In genomic region chr12:132639996-132640520, GRCh38 we compare ENCODE assay signal across 29 cellular contexts. TPM values are rescaled to one million over a fixed set of nuclear protein-coding genes. Genes with fewer than 3 reads are reported as not detected.
DNase-seq lines count a peak whose midpoint lies in the region; ATAC-seq, FAIRE-seq and TF ChIP-seq lines count a peak whose summit lies in the region.
"Had no signal": no experiment of that assay in that cellular context is flagged by ENCODE, and none has a peak within 500 bp of the region (broad histone marks: within the 10 kb centered on the region; RNA-seq: fewer than 3 reads in every experiment).

No MANE protein-coding gene starts in this region.

- H3F3A ChIP-seq in neural progenitor cell (ENCODE audit: low read depth) = peaks cover 14% of the 10 kb centered on the region

- peak; percentile 19 for ATAC-seq in stimulated activated naive CD8-positive, alpha-beta T cell treated with anti-CD3 and anti-CD28 coated beads, Interleukin-15, amount 100 ng/mL, for 72 hours
- ATAC-seq in stimulated activated naive CD8-positive, alpha-beta T cell treated with anti-CD3 and anti-CD28 coated beads, Interleukin-15, Interleukin-2, amounts not matched to agents 100 U/mL and 50 U/mL, for 24 hours = no peak
- ATAC-seq in K562 (no peak), HG02623 (IDR thresholded peaks at IDR 0.05; ENCODE audit: unreplicated experiment) (no peak)
- ATAC-seq: CD8-positive, alpha-beta T cell; GM12878; Panc1 had no signal

- no peak overlapping the region for H3K27ac ChIP-seq in K562 (ENCODE audit: extremely low read depth, low read depth, low read length)
- H3K27ac ChIP-seq in neural progenitor cell = no peak overlapping the region
- H3K27ac ChIP-seq: A549, C4-2B, GM23248, KMS-11 had no signal

- CTCF ChIA-PET in K562 (lab: Yijun Ruan, JAX; ENCODE audit: low intra/inter-chr PET ratio) = interaction anchor here (0.6 kb wide), 1 partner anchor 22 kb away, joined by 4 read pairs; no protein-coding TSS in a partner anchor

- no peaks in the 10 kb centered on the region for H3K27me3 Mint-ChIP-seq in stimulated activated naive CD8-positive, alpha-beta T cell treated with anti-CD3 and anti-CD28 coated beads, Interleukin-15, amount 100 ng/mL, for 72 hours
- peaks cover 6% of the 10 kb centered on the region for H3K27me3 Mint-ChIP-seq in neural progenitor cell (ENCODE audit: insufficient read depth, low read depth)

- H3K9me3 ChIP-seq in K562 (replicated peaks; ENCODE audit: control insufficient read depth, insufficient read depth, low read depth, low read length) (no peaks in the 10 kb centered on the region), neural progenitor cell (ENCODE audit: low read depth) (no peaks in the 10 kb centered on the region)
- H3K9me3 ChIP-seq: A549, SK-N-SH had no signal

- H2AFZ ChIP-seq in K562 (ENCODE audit: low read depth, low read length) (no peak overlapping the region), neural progenitor cell (replicated peaks) (no peak overlapping the region)
- H2AFZ ChIP-seq: GM23248 had no signal

- peaks cover 43% of the 10 kb centered on the region for H3K36me3 Mint-ChIP-seq in neural progenitor cell

- no peak for DNase-seq in stimulated activated naive CD8-positive, alpha-beta T cell treated with anti-CD3 and anti-CD28 coated beads, Interleukin-15, amount 100 ng/mL, for 72 hours
- DNase-seq in stimulated activated naive CD8-positive, alpha-beta T cell treated with anti-CD3 and anti-CD28 coated beads, Interleukin-15, Interleukin-2, amounts not matched to agents 100 U/mL and 50 U/mL, for 24 hours = no peak
- DNase-seq in K562 (ENCODE audit: extremely low read depth in 1 of 4, low spot score in 3 of 4) (no peak), neural progenitor cell (ENCODE audit: low spot score) (no peak), cerebellar cortex (ENCODE audit: low spot score) (no peak), RKO (ENCODE audit: low spot score) (no peak)
- DNase-seq: CD8-positive, alpha-beta T cell; DMS 273 treated with DMSO at 0.1 percent for 48 hours; DMS79; EL; GDM1; GM23248; H9; IMR-90; NCI-H1048; NCI-H1417; NCI-H1694 treated with DMSO at 0.1 percent for 48 hours; NCI-H2081; NCI-H2227 treated with DMSO at 0.1 percent for 48 hours; NCI-H526 treated with DMSO at 0.1 percent for 48 hours; SK-N-SH had no signal

- H4K20me1 ChIP-seq in K562 (replicated peaks; ENCODE audit: control insufficient read depth, insufficient read depth, low read length) (peaks cover 10% of the 10 kb centered on the region; the same call in 1 of the 2 replicates), neural progenitor cell (ENCODE audit: low read depth) (peaks cover 17% of the 10 kb centered on the region)

- no peak for FAIRE-seq in K562 (lab: Jason Lieb, UNC)
- FAIRE-seq: A549, GM12878 had no signal

- TF ChIP-seq CTCF in K562 (IDR thresholded peaks at IDR 0.05 in 2 of 3, conservative IDR thresholded peaks at IDR 0.05 in 1 of 3; ENCODE audit: insufficient read depth in 2 of 3, low read depth in 1 of 3, low read length in 3 of 3) (no peak), neural progenitor cell (IDR thresholded peaks at IDR 0.05) (no peak)

- H3K79me2 ChIP-seq in K562 (ENCODE audit: control insufficient read depth, insufficient read depth, low read length) (no peaks in the 10 kb centered on the region; the same call in 2 of the 3 replicates), neural progenitor cell (ENCODE audit: low read depth) (no peaks in the 10 kb centered on the region)

- TF ChIP-seq RAD21 in K562 (CRISPR knock-in tag; conservative IDR thresholded peaks at IDR 0.05 in 1 of 2, IDR thresholded peaks at IDR 0.05 in 1 of 2) = no peak

- no peak overlapping the region for H3K4me2 ChIP-seq in K562 (ENCODE audit: insufficient read depth, low read length)
- no peak overlapping the region for H3K4me2 ChIP-seq in neural progenitor cell
- H3K4me2 ChIP-seq: A549, KMS-11, SK-N-SH had no signal

- H3K9me1 ChIP-seq in K562 (ENCODE audit: control insufficient read depth, insufficient read depth, low read length) = no peaks in the 10 kb centered on the region

- in situ Hi-C loops in K562 (cut with MboI) = no loop called here

- TF ChIP-seq POLR2A in K562 (conservative IDR thresholded peaks at IDR 0.05) = no peak

- H3K4me1 ChIP-seq in K562 (replicated peaks in 1 of 2; ENCODE audit: control insufficient read depth in 2 of 2, insufficient read depth in 2 of 2, low read length in 2 of 2) = peaks cover 0 to 6% of the 10 kb centered on the region in 2 experiments; a peak in 2 of 5 replicates
- H3K4me1 ChIP-seq in neural progenitor cell = no peaks in the 10 kb centered on the region
- H3K4me1 ChIP-seq: A549 had no signal

- H3K27ac Mint-ChIP-seq in stimulated activated naive CD8-positive, alpha-beta T cell treated with anti-CD3 and anti-CD28 coated beads, Interleukin-15, amount 100 ng/mL, for 72 hours = no peak overlapping the region
- peak overlapping the region; percentile 41 for H3K27ac Mint-ChIP-seq in neural progenitor cell

- H3K4me1 Mint-ChIP-seq in stimulated activated naive CD8-positive, alpha-beta T cell treated with anti-CD3 and anti-CD28 coated beads, Interleukin-15, amount 100 ng/mL, for 72 hours = no peaks in the 10 kb centered on the region
- H3K4me1 Mint-ChIP-seq in neural progenitor cell = no peaks in the 10 kb centered on the region

- H3K27me3 ChIP-seq in K562 (ENCODE audit: control insufficient read depth in 2 of 2, insufficient read depth in 2 of 2, low read length in 2 of 2) (no peaks in the 10 kb centered on the region), neural progenitor cell (no peaks in the 10 kb centered on the region)

- no peak for TF ChIP-seq EP300 in K562 (IDR thresholded peaks at IDR 0.05; ENCODE audit: low read length)

- no TSS peak for BruUV-seq in K562 (replicated peaks; lab: Mats Ljungman, UMichigan)

- intact Hi-C loops in K562 (cut with micrococcal nuclease) = no loop called here

- WGBS in K562 (ENCODE audit: insufficient coverage, low coverage, missing lambda C conversion rate) = 94% methylated on average over 12 of the region's 12 CpGs

- no peak overlapping the region for H3K4me3 Mint-ChIP-seq in stimulated activated naive CD8-positive, alpha-beta T cell treated with anti-CD3 and anti-CD28 coated beads, Interleukin-15, amount 100 ng/mL, for 72 hours
- no peak overlapping the region for H3K4me3 Mint-ChIP-seq in neural progenitor cell
- H3K4me3 Mint-ChIP-seq: CD8-positive, alpha-beta T cell; H9 had no signal

- H3K9ac ChIP-seq in K562 (ENCODE audit: insufficient read depth in 1 of 2, low read depth in 2 of 2, low read length in 2 of 2) = no peak overlapping the region
- H3K9ac ChIP-seq in neural progenitor cell = no peak overlapping the region
- H3K9ac ChIP-seq: GM23248, KMS-11, SK-N-SH had no signal

- no peaks in the 10 kb centered on the region for H3K9me3 Mint-ChIP-seq in stimulated activated naive CD8-positive, alpha-beta T cell treated with anti-CD3 and anti-CD28 coated beads, Interleukin-15, amount 100 ng/mL, for 72 hours
- H3K9me3 Mint-ChIP-seq in neural progenitor cell = no peaks in the 10 kb centered on the region
- H3K9me3 Mint-ChIP-seq: CD8-positive, alpha-beta T cell; H9 had no signal

- H3K4me3 ChIP-seq in K562 (no peak overlapping the region), neural progenitor cell (no peak overlapping the region)
- H3K4me3 ChIP-seq: A549, GM12878, GM23248 had no signal

- POLR2A ChIA-PET in K562 (lab: Yijun Ruan, JAX) = interaction anchor here (0.6 kb wide), 1 partner anchor 110 kb away, joined by 3 read pairs; no protein-coding TSS in a partner anchor

- peaks cover 93% of the 10 kb centered on the region for H3K36me3 ChIP-seq in K562 (ENCODE audit: control insufficient read depth, insufficient read depth, low read length)
- no peaks in the 10 kb centered on the region for H3K36me3 ChIP-seq in neural progenitor cell

RNA-seq across cellular contexts. Expression of gene P2RX2, which starts 21.5 kb away (rescaled TPM):
- not detected in 2 replicates for total RNA-seq in K562 (2011; cell fraction: chromatin; rRNA removed; ENCODE audit: low replicate concordance)
- total RNA-seq in K562 (2011; cell fraction: nucleolus; rRNA removed) = not detected in 2 replicates
- total RNA-seq in K562 (2011; cell fraction: nucleoplasm; rRNA removed) = not detected in 2 replicates
- total RNA-seq in K562 (2014; rRNA removed) = not detected in 2 replicates
- total RNA-seq in K562 (2014; rRNA removed; fragmentation: Illumina TruSeq; extraction: Trizol) = not detected in 2 replicates
- not detected in 2 replicates for total RNA-seq in K562 (2015; rRNA removed; fragmentation: Illumina TruSeq; extraction: Trizol)
- not detected in 2 replicates for total RNA-seq in K562 (2021)
- polyA plus RNA-seq in K562 (2011; rRNA removed) = not detected in 2 replicates
- polyA plus RNA-seq in K562 (2011; cell fraction: cytosol; rRNA removed) = not detected in 2 replicates
- polyA plus RNA-seq in K562 (2011; cell fraction: nucleus; rRNA removed) = not detected in 2 replicates
- 0.06 and 0.14 TPM in 2 replicates for polyA plus RNA-seq in K562 (2012)
- not detected in 2 replicates for polyA plus RNA-seq in K562 (2014; fragmentation: Illumina TruSeq; extraction: Trizol)
- not detected for polyA plus RNA-seq in K562 (2014; fragmentation: Nextera tagmentation; extraction: Ambion mirVana)
- not detected in 2 replicates for polyA plus RNA-seq in K562 (2014; rRNA removed)
- polyA minus RNA-seq in K562 (2011; rRNA and poly(A)+ RNA removed) = not detected in 2 replicates
- not detected in 2 replicates for polyA minus RNA-seq in K562 (2011; cell fraction: cytosol; rRNA and poly(A)+ RNA removed)
- polyA minus RNA-seq in K562 (2011; cell fraction: nucleus; rRNA and poly(A)+ RNA removed) = not detected in 2 replicates
- 0.15 TPM in 1 of 2 replicates, not detected in the other for total RNA-seq in neural progenitor cell (ENCODE audit: low replicate concordance)
- total RNA-seq: CD8-positive, alpha-beta T cell; GM12878; GM23248; IMR-90; NCI-H460; OCI-LY7 had no signal
- polyA plus RNA-seq: A549, GM12878, GM23248, IMR-90 had no signal

RNA-seq across cellular contexts. Expression of gene LRCOL1, which starts 29.7 kb away (rescaled TPM):
- total RNA-seq in K562 (2011; cell fraction: chromatin; rRNA removed; ENCODE audit: low replicate concordance) = not detected in 2 replicates
- not detected in 2 replicates for total RNA-seq in K562 (2011; cell fraction: nucleolus; rRNA removed)
- total RNA-seq in K562 (2011; cell fraction: nucleoplasm; rRNA removed) = not detected in 2 replicates
- total RNA-seq in K562 (2014; rRNA removed) = not detected in 2 replicates
- not detected in 2 replicates for total RNA-seq in K562 (2014; rRNA removed; fragmentation: Illumina TruSeq; extraction: Trizol)
- not detected in 2 replicates for total RNA-seq in K562 (2015; rRNA removed; fragmentation: Illumina TruSeq; extraction: Trizol)
- not detected in 2 replicates for total RNA-seq in K562 (2021)
- not detected in 2 replicates for polyA plus RNA-seq in K562 (2011; rRNA removed)
- polyA plus RNA-seq in K562 (2011; cell fraction: cytosol; rRNA removed) = 0.09 TPM in 1 of 2 replicates, not detected in the other
- polyA plus RNA-seq in K562 (2011; cell fraction: nucleus; rRNA removed) = 0.20 TPM in 1 of 2 replicates, not detected in the other
- polyA plus RNA-seq in K562 (2012) = not detected in 2 replicates
- not detected in 2 replicates for polyA plus RNA-seq in K562 (2014; fragmentation: Illumina TruSeq; extraction: Trizol)
- polyA plus RNA-seq in K562 (2014; fragmentation: Nextera tagmentation; extraction: Ambion mirVana) = not detected
- not detected in 2 replicates for polyA plus RNA-seq in K562 (2014; rRNA removed)
- not detected in 2 replicates for polyA minus RNA-seq in K562 (2011; rRNA and poly(A)+ RNA removed)
- not detected in 2 replicates for polyA minus RNA-seq in K562 (2011; cell fraction: cytosol; rRNA and poly(A)+ RNA removed)
- not detected in 2 replicates for polyA minus RNA-seq in K562 (2011; cell fraction: nucleus; rRNA and poly(A)+ RNA removed)
- 0.34 TPM in 1 of 2 replicates, not detected in the other for total RNA-seq in neural progenitor cell (ENCODE audit: low replicate concordance)
- total RNA-seq: CD8-positive, alpha-beta T cell; GM12878; GM23248; H9; IMR-90; NCI-H460; OCI-LY7 had no signal
- polyA plus RNA-seq: A549, GM12878, GM23248 had no signal

RNA-seq across cellular contexts. Expression of gene POLE, which starts 47.1 kb away (rescaled TPM):
- total RNA-seq in K562 (2011; cell fraction: chromatin; rRNA removed; ENCODE audit: low replicate concordance) = 895 and 1,680 TPM in 2 replicates
- 685 and 695 TPM in 2 replicates for total RNA-seq in K562 (2011; cell fraction: nucleolus; rRNA removed)
- 707 and 745 TPM in 2 replicates for total RNA-seq in K562 (2011; cell fraction: nucleoplasm; rRNA removed)
- 83.6 and 86.3 TPM in 2 replicates for total RNA-seq in K562 (2014; rRNA removed)
- total RNA-seq in K562 (2014; rRNA removed; fragmentation: Illumina TruSeq; extraction: Trizol) = 36.3 and 39.1 TPM in 2 replicates
- 42.2 and 42.3 TPM in 2 replicates for total RNA-seq in K562 (2015; rRNA removed; fragmentation: Illumina TruSeq; extraction: Trizol)
- total RNA-seq in K562 (2021) = 130 and 154 TPM in 2 replicates
- 49.6 and 81.7 TPM in 2 replicates for polyA plus RNA-seq in K562 (2011; rRNA removed)
- 34.1 and 49.5 TPM in 2 replicates for polyA plus RNA-seq in K562 (2011; cell fraction: cytosol; rRNA removed)
- 471 and 640 TPM in 2 replicates for polyA plus RNA-seq in K562 (2011; cell fraction: nucleus; rRNA removed)
- polyA plus RNA-seq in K562 (2012) = 78.0 and 105 TPM in 2 replicates
- polyA plus RNA-seq in K562 (2014; fragmentation: Illumina TruSeq; extraction: Trizol) = 64.2 and 65.6 TPM in 2 replicates
- 1 to 10 TPM; 2.4 to 2.5 TPM for polyA plus RNA-seq in K562 (2014; fragmentation: Nextera tagmentation; extraction: Ambion mirVana)
- 90.6 and 126 TPM in 2 replicates for polyA plus RNA-seq in K562 (2014; rRNA removed)
- polyA minus RNA-seq in K562 (2011; rRNA and poly(A)+ RNA removed) = 94.9 and 115 TPM in 2 replicates
- polyA minus RNA-seq in K562 (2011; cell fraction: cytosol; rRNA and poly(A)+ RNA removed) = 123 and 159 TPM in 2 replicates
- polyA minus RNA-seq in K562 (2011; cell fraction: nucleus; rRNA and poly(A)+ RNA removed) = 317 and 354 TPM in 2 replicates
- total RNA-seq in neural progenitor cell (ENCODE audit: low replicate concordance) = 46.8 and 69.7 TPM in 2 replicates

RNA-seq across cellular contexts. Expression of gene PXMP2, which starts 47.3 kb away (rescaled TPM):
- 19.3 and 34.7 TPM in 2 replicates for total RNA-seq in K562 (2011; cell fraction: chromatin; rRNA removed; ENCODE audit: low replicate concordance)
- 30.4 and 31.9 TPM in 2 replicates for total RNA-seq in K562 (2011; cell fraction: nucleolus; rRNA removed)
- total RNA-seq in K562 (2011; cell fraction: nucleoplasm; rRNA removed) = 32.8 and 57.0 TPM in 2 replicates
- 66.1 and 70.9 TPM in 2 replicates for total RNA-seq in K562 (2014; rRNA removed)
- total RNA-seq in K562 (2014; rRNA removed; fragmentation: Illumina TruSeq; extraction: Trizol) = 34.8 and 37.8 TPM in 2 replicates
- total RNA-seq in K562 (2015; rRNA removed; fragmentation: Illumina TruSeq; extraction: Trizol) = 39.8 and 41.0 TPM in 2 replicates
- 46.1 and 49.6 TPM in 2 replicates for total RNA-seq in K562 (2021)
- 37.7 and 44.7 TPM in 2 replicates for polyA plus RNA-seq in K562 (2011; rRNA removed)
- 48.9 and 69.8 TPM in 2 replicates for polyA plus RNA-seq in K562 (2011; cell fraction: cytosol; rRNA removed)
- 30.7 and 38.7 TPM in 2 replicates for polyA plus RNA-seq in K562 (2011; cell fraction: nucleus; rRNA removed)
- 43.7 and 55.0 TPM in 2 replicates for polyA plus RNA-seq in K562 (2012)
- 43.1 and 52.3 TPM in 2 replicates for polyA plus RNA-seq in K562 (2014; fragmentation: Illumina TruSeq; extraction: Trizol)
- 1 to 10 TPM; 3.0 to 6.8 TPM for polyA plus RNA-seq in K562 (2014; fragmentation: Nextera tagmentation; extraction: Ambion mirVana)
- polyA plus RNA-seq in K562 (2014; rRNA removed) = 64.0 and 66.0 TPM in 2 replicates
- polyA minus RNA-seq in K562 (2011; rRNA and poly(A)+ RNA removed) = 14.0 and 19.0 TPM in 2 replicates
- 12.7 and 15.9 TPM in 2 replicates for polyA minus RNA-seq in K562 (2011; cell fraction: cytosol; rRNA and poly(A)+ RNA removed)
- polyA minus RNA-seq in K562 (2011; cell fraction: nucleus; rRNA and poly(A)+ RNA removed) = 7.6 and 10.8 TPM in 2 replicates
- 18.5 and 18.6 TPM in 2 replicates for total RNA-seq in neural progenitor cell (ENCODE audit: low replicate concordance)
